ENCODE assay signal across 8 cellular contexts in the genomic region with DNA sequence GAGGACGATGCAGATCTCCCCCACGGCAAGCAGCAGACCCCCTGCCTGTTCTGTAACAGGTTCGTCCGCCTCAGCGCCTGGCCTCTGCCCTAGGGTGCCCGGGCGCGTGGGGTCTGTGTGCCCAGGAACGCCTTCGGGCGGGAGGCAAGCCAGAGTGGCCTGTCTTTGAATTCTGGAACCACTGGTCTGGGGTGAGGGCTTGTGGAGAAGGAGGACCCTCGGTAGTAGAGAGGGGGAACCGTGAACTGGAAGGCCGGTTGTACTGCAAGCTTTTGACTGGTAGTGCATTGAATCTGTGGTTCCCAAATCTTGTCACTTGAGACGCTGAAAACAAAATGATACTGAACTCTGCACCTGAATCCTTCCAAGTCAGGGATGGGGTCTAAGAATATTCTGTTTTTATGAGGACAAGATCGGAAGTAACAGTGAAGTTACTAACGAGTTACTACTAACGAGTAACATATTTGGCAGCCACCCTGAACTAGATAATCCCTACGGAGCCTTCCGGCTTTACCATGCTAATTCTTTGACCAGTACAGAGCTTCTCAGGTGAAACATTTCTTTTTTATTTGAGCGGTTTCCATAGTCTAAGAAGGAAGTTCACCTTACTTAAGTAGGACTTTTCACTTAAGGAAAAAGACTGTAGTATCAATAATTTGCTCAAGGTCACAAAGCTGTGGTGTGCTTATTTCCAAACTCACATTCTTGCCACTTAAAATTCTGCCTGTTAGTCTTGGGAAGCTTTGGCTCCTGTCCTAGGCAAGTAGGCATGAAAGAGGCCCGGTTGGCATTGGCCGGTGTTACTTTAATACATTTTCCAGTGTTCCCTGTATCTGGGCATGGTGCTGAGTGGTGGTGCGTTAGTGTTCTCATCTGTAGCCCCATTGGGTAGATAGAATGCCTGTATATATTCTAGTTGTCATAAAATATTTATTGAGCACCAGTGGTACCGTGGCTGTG. TPM values are rescaled to one million over a fixed set of nuclear protein-coding genes. Genes with fewer than 3 reads are reported as not detected.
DNase-seq lines count a peak whose midpoint lies in the region; ATAC-seq lines count a peak whose summit lies in the region.

No MANE protein-coding gene starts in this region.

- peaks cover 32% of the 10 kb centered on the region for H3K36me3 Mint-ChIP-seq in activated naive CD4-positive, alpha-beta T cell treated with anti-CD3 and anti-CD28 coated beads, Interleukin-2, amount 10 ng/mL, durations not matched to agents 7 days and 5 days

- no peaks in the 10 kb centered on the region for H3K27me3 ChIP-seq in skeletal muscle tissue (ENCODE audit: control insufficient read depth in 3 of 3, insufficient read depth in 3 of 3, low read length in 3 of 3)

- peak overlapping the region; percentile 100 for H3K27ac Mint-ChIP-seq in activated naive CD4-positive, alpha-beta T cell treated with anti-CD3 and anti-CD28 coated beads, Interleukin-2, amount 10 ng/mL, durations not matched to agents 7 days and 5 days

- peak overlapping the region; percentile 84 for H3K4me3 Mint-ChIP-seq in activated naive CD4-positive, alpha-beta T cell treated with anti-CD3 and anti-CD28 coated beads, Interleukin-2, amount 10 ng/mL, durations not matched to agents 7 days and 5 days

- DNase-seq in NCI-H510A treated with DMSO at 0.1 percent for 48 hours (lab: John Stamatoyannopoulos, UW) (peak; percentile 18), NCI-H510A (lab: John Stamatoyannopoulos, UW) (no peak), LHCN-M2 (ENCODE audit: low read depth) (peak; percentile 3), hepatic stellate cell (ENCODE audit: low spot score) (peak; percentile 11), GDM1 (lab: John Stamatoyannopoulos, UW) (no peak)
- DNase-seq in activated naive CD4-positive, alpha-beta T cell treated with anti-CD3 and anti-CD28 coated beads, Interleukin-2, amount 10 ng/mL, durations not matched to agents 7 days and 5 days: no peak

- H3K9me3 ChIP-seq in skeletal muscle tissue (ENCODE audit: control insufficient read depth in 3 of 3, low read length in 3 of 3): no peaks in the 10 kb centered on the region

- H3K4me1 Mint-ChIP-seq in activated naive CD4-positive, alpha-beta T cell treated with anti-CD3 and anti-CD28 coated beads, Interleukin-2, amount 10 ng/mL, durations not matched to agents 7 days and 5 days: peaks cover 36% of the 10 kb centered on the region

- H3K9me3 Mint-ChIP-seq in activated naive CD4-positive, alpha-beta T cell treated with anti-CD3 and anti-CD28 coated beads, Interleukin-2, amount 10 ng/mL, durations not matched to agents 7 days and 5 days: no peaks in the 10 kb centered on the region

- peak overlapping the region; percentile 79 to 98 (median 90) for H3K4me3 ChIP-seq in skeletal muscle tissue (ENCODE audit: low read length in 3 of 3)

- H3K36me3 ChIP-seq in skeletal muscle tissue (ENCODE audit: control insufficient read depth in 3 of 3, insufficient read depth in 3 of 3, low read length in 3 of 3): peaks cover 2 to 12% (median 6%) of the 10 kb centered on the region in 3 donors

- H3K27me3 Mint-ChIP-seq in activated naive CD4-positive, alpha-beta T cell treated with anti-CD3 and anti-CD28 coated beads, Interleukin-2, amount 10 ng/mL, durations not matched to agents 7 days and 5 days: no peaks in the 10 kb centered on the region

- H3K4me1 ChIP-seq in skeletal muscle tissue (ENCODE audit: control insufficient read depth in 3 of 3, insufficient read depth in 3 of 3, low read length in 3 of 3): peaks cover 14 to 22% (median 16%) of the 10 kb centered on the region in 3 donors

- peak overlapping the region; percentile 81 to 92 (median 90) for H3K9ac ChIP-seq in skeletal muscle tissue (ENCODE audit: low read depth in 1 of 3, low read length in 3 of 3)

- peak; percentile 8 for ATAC-seq in GM21737 (IDR thresholded peaks at IDR 0.05; ENCODE audit: unreplicated experiment)

- CTCF ChIA-PET in activated naive CD4-positive, alpha-beta T cell treated with anti-CD3 and anti-CD28 coated beads, Interleukin-2, amount 10 ng/mL, durations not matched to agents 7 days and 5 days (lab: Charles Lee): interaction anchor here (1.0 to 1.4 kb wide), 4 partner anchors 9 to 261 kb away, joined by 3 to 4 read pairs (median 4); no protein-coding TSS in a partner anchor

- peak overlapping the region; percentile 90 for H3K27ac ChIP-seq in skeletal muscle tissue (ENCODE audit: low read depth, low read length)

RNA-seq across cellular contexts. Expression of a gene that starts 0.9 kb away (rescaled TPM):
- total RNA-seq in LHCN-M2 (2014; rRNA removed) (23.5 and 23.8 TPM in 2 replicates), skeletal muscle tissue (17.2 TPM)
- 4.3 TPM for polyA plus RNA-seq in LHCN-M2 (2012)

RNA-seq across cellular contexts. Expression of a gene that starts 24.9 kb away (rescaled TPM):
- 44.1 and 46.7 TPM in 2 replicates for total RNA-seq in LHCN-M2 (2014; rRNA removed)
- polyA plus RNA-seq in LHCN-M2 (2012): 44.0 TPM
- total RNA-seq in skeletal muscle tissue: 5.7 TPM

Comparison
In these comparisons a context has a peak if more than half of its experiments do, and no peak if none do; other contexts are left out.
1. DNase-seq: peak in NCI-H510A treated with DMSO at 0.1 percent for 48 hours (single experiment), LHCN-M2 (single experiment) and hepatic stellate cell (single experiment); none in NCI-H510A (single experiment), activated naive CD4-positive, alpha-beta T cell treated with anti-CD3 and anti-CD28 coated beads, Interleukin-2, amount 10 ng/mL, durations not matched to agents 7 days and 5 days (single experiment) and GDM1 (single experiment).